27 cellular contexts compared by ENCODE assay signal in the genomic region with DNA sequence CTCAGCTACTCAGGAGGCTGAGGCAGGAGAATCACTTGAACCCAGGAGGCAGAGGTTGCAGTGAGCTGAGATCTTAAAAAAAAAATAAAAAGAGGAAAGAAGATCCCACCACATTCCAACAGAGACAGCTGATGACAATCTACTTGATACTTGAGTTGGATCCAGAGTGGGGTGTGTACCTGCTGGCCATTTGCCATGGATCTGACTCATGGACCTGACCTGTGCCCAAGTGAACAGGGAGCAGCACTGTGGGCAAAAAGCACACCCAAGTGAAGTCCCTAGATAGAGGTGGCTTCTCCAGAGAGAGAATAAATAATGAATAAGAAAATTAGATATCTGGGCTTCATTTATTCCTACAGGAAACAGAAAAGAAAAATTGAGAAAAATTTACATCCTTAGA.
A peak's percentile ranks its signal among the peaks of the same experiment; 100 is the strongest.
DNase-seq lines count a peak whose midpoint lies in the region; ATAC-seq and TF ChIP-seq lines count a peak whose summit lies in the region.
"Had no signal": no experiment of that assay in that cellular context is flagged by ENCODE, and none has a peak within 500 bp of the region (broad histone marks: within the 10 kb centered on the region; RNA-seq: fewer than 3 reads in every experiment).

No MANE protein-coding gene starts in this region.

- peak overlapping the region; percentile 60 for H3K27ac Mint-ChIP-seq in Calu3 (ENCODE audit: unreplicated experiment)
- H3K27ac Mint-ChIP-seq: immature natural killer cell; nephron; stimulated activated naive CD8-positive, alpha-beta T cell treated with anti-CD3 and anti-CD28 coated beads, Interleukin-15, amount 100 ng/mL, for 72 hours; type B pancreatic cell had no signal

- TF ChIP-seq EP300 in esophagus muscularis mucosa (IDR thresholded peaks at IDR 0.05): no peak

- TF ChIP-seq POLR2A in esophagus muscularis mucosa (IDR thresholded peaks at IDR 0.05; ENCODE audit: low read depth): no peak

- no peaks in the 10 kb centered on the region for H3K36me3 Mint-ChIP-seq in Calu3 (ENCODE audit: insufficient read depth, unreplicated experiment)
- H3K36me3 Mint-ChIP-seq: immature natural killer cell, type B pancreatic cell had no signal

- peaks cover 64% of the 10 kb centered on the region for H3K4me1 Mint-ChIP-seq in Calu3 (ENCODE audit: low read depth, unreplicated experiment)

- no peaks in the 10 kb centered on the region for H3K4me1 ChIP-seq in esophagus muscularis mucosa
- peaks cover 16 to 35% of the 10 kb centered on the region in 2 donors for H3K4me1 ChIP-seq in mucosa of rectum (ENCODE audit: control insufficient read depth in 2 of 2, insufficient read depth in 2 of 2, low read length in 2 of 2)

- TF ChIP-seq CTCF in Calu3 (IDR thresholded peaks at IDR 0.05; ENCODE audit: unreplicated experiment): no peak
- no peak for TF ChIP-seq CTCF in esophagus muscularis mucosa (IDR thresholded peaks at IDR 0.05)

- no peaks in the 10 kb centered on the region for H3K9me3 Mint-ChIP-seq in Calu3 (ENCODE audit: low read depth, unreplicated experiment)
- H3K9me3 Mint-ChIP-seq: central memory CD8-positive, alpha-beta T cell; nephron; stimulated activated naive CD8-positive, alpha-beta T cell treated with anti-CD3 and anti-CD28 coated beads, Interleukin-15, amount 100 ng/mL, for 72 hours had no signal

- intact Hi-C loops in Calu3 (cut with micrococcal nuclease; ENCODE audit: unreplicated experiment): loop anchor here (5.0 kb wide), 2 partner anchors 49 to 81 kb away; a partner anchor contains a TSS
- intact Hi-C loops in esophagus muscularis mucosa (cut with DNase I): no loop called here

- no peak overlapping the region for H3K9ac ChIP-seq in mucosa of rectum (ENCODE audit: low read depth in 1 of 2, low read length in 2 of 2)
- H3K9ac ChIP-seq: KMS-11 had no signal

- H3K27me3 Mint-ChIP-seq in Calu3 (ENCODE audit: unreplicated experiment): no peaks in the 10 kb centered on the region
- H3K27me3 Mint-ChIP-seq: type B pancreatic cell had no signal

- ATAC-seq in GM21390 (IDR thresholded peaks at IDR 0.05; ENCODE audit: unreplicated experiment) (no peak), HG02970 (IDR thresholded peaks at IDR 0.05; ENCODE audit: low FRiP score, unreplicated experiment) (no peak)
- ATAC-seq: heart right ventricle; stimulated activated naive CD8-positive, alpha-beta T cell treated with anti-CD3 and anti-CD28 coated beads, Interleukin-15, amount 100 ng/mL, for 72 hours had no signal

- DNase-seq in Calu3 (peak; percentile 73), NCI-H460 (ENCODE audit: extremely low read depth, low read depth) (peak; percentile 16), esophagus muscularis mucosa (ENCODE audit: extremely low spot score) (peak; percentile 75), occipital lobe (lab: John Stamatoyannopoulos, UW) (no peak), NCI-H2107 treated with DMSO at 0.1 percent for 48 hours (lab: John Stamatoyannopoulos, UW; ENCODE audit: unreplicated experiment) (no peak)
- DNase-seq: ACHN; activated naive CD4-positive, alpha-beta T cell; activated T-cell treated with anti-CD3 and anti-CD28 coated beads for 4 hours; C1 segment of cervical spinal cord; effector CD4-positive, alpha-beta T cell; heart right ventricle; immature natural killer cell; NCI-H1092; NCI-H2107; NCI-H526 treated with DMSO at 0.1 percent for 48 hours; SIG-M5; stimulated activated CD4-positive, alpha-beta T cell treated with anti-CD3 and anti-CD28 coated beads, Interleukin-2, amount 100 ng/mL, for 48 hours; stimulated activated naive CD8-positive, alpha-beta T cell treated with anti-CD3 and anti-CD28 coated beads, Interleukin-15, amount 100 ng/mL, for 72 hours had no signal

- CTCF ChIA-PET in Calu3 (lab: Charles Lee): no interaction called here

- H3K9me3 ChIP-seq in esophagus muscularis mucosa (no peaks in the 10 kb centered on the region), mucosa of rectum (ENCODE audit: control insufficient read depth in 2 of 2, low read length in 2 of 2) (no peaks in the 10 kb centered on the region)
- H3K9me3 ChIP-seq: heart right ventricle had no signal

- H3K36me3 ChIP-seq in esophagus muscularis mucosa: no peaks in the 10 kb centered on the region
- H3K36me3 ChIP-seq in mucosa of rectum (ENCODE audit: control insufficient read depth in 2 of 2, insufficient read depth in 2 of 2, low read length in 2 of 2): no peaks in the 10 kb centered on the region
- H3K36me3 ChIP-seq: heart right ventricle had no signal

- no peak overlapping the region for H3K27ac ChIP-seq in esophagus muscularis mucosa (replicated peaks in 1 of 4)
- H3K27ac ChIP-seq in mucosa of rectum (ENCODE audit: low read depth in 2 of 2, low read length in 2 of 2): peak overlapping the region; percentile 85 to 91
- H3K27ac ChIP-seq: heart right ventricle, KMS-11, skin epidermis, VCaP had no signal

- peaks cover 0 to 6% (median 0%) of the 10 kb centered on the region in 4 donors for H3K27me3 ChIP-seq in esophagus muscularis mucosa
- H3K27me3 ChIP-seq in mucosa of rectum (ENCODE audit: control insufficient read depth in 2 of 2, insufficient read depth in 2 of 2, low read length in 2 of 2): peaks cover 0 to 2% of the 10 kb centered on the region in 2 donors

- H3K4me3 ChIP-seq in esophagus muscularis mucosa (no peak overlapping the region), mucosa of rectum (ENCODE audit: low read length in 2 of 2) (no peak overlapping the region)
- H3K4me3 ChIP-seq: heart right ventricle, skin epidermis had no signal

- no peak overlapping the region for H3K4me3 Mint-ChIP-seq in Calu3 (ENCODE audit: low read depth, unreplicated experiment)
- H3K4me3 Mint-ChIP-seq: central memory CD8-positive, alpha-beta T cell; immature natural killer cell; nephron; stimulated activated naive CD8-positive, alpha-beta T cell treated with anti-CD3 and anti-CD28 coated beads, Interleukin-15, amount 100 ng/mL, for 72 hours; type B pancreatic cell had no signal

- BruUV-seq in Calu3 (replicated peaks; lab: Mats Ljungman, UMichigan): no TSS peak

Comparison
In these comparisons a context has a peak if more than half of its experiments do, and no peak if none do; other contexts are left out.
1. DNase-seq: peak in Calu3 (single experiment), NCI-H460 (single experiment) and esophagus muscularis mucosa (single experiment); none in occipital lobe (single experiment) and NCI-H2107 treated with DMSO at 0.1 percent for 48 hours (single experiment).
2. H3K27ac ChIP-seq: peak in mucosa of rectum (2 of 2); none in esophagus muscularis mucosa (0 of 4).